ENCODE assay signal across 8 cellular contexts in the genomic region with DNA sequence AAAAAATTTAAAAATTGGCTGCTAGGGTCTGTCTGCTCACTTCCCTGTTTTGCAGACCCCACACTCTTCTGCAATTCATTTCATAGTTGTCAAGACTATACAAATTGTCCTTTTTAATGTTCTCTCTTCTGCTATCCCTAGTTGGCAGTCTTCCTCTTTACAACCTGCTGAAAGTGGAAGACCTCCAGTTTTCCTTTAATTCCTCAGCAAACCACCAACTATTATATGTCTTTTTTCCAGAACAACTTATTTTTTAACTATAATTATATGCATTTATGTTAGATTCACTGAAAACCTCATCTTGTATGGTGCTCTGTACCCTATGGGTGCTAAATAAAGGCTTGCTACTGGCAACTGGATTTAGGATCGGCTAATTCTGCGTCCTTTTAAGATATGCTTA. TPM values are rescaled to one million over a fixed set of nuclear protein-coding genes. Genes with fewer than 3 reads are reported as not detected.
A peak's percentile ranks its signal among the peaks of the same experiment; 100 is the strongest.
DNase-seq lines count a peak whose midpoint lies in the region; ATAC-seq and TF ChIP-seq lines count a peak whose summit lies in the region.

No MANE protein-coding gene starts in this region.

- TF ChIP-seq RAD21 in SK-N-SH (IDR thresholded peaks at IDR 0.05; ENCODE audit: low read length): no peak

- H3K4me1 ChIP-seq in ES-I3 (ENCODE audit: insufficient read depth, low read length): no peaks in the 10 kb centered on the region
- H3K4me1 ChIP-seq in rectal smooth muscle tissue (ENCODE audit: control insufficient read depth, insufficient read depth, low read length): no peaks in the 10 kb centered on the region
- H3K4me1 ChIP-seq in SK-N-SH (ENCODE audit: control insufficient read depth in 1 of 2, insufficient read depth in 2 of 2, low read depth in 1 of 2, low read length in 1 of 2): no peaks in the 10 kb centered on the region; a peak in 1 of 4 replicates

- no peaks in the 10 kb centered on the region for H3K9me3 ChIP-seq in ES-I3 (ENCODE audit: control insufficient read depth, insufficient read depth, low read length)
- H3K9me3 ChIP-seq in SK-N-SH: no peaks in the 10 kb centered on the region

- CTCF ChIA-PET in SK-N-SH (lab: Yijun Ruan, JAX): interaction anchor here (1.1 kb wide), 2 partner anchors 21 to 112 kb away, joined by 3 to 4 read pairs; no protein-coding TSS in a partner anchor

- H3K9ac ChIP-seq in ES-I3 (ENCODE audit: low read depth, low read length) (peak overlapping the region; percentile 86; the same call in 1 of the 2 replicates), rectal smooth muscle tissue (ENCODE audit: low read length) (no peak overlapping the region), SK-N-SH (no peak overlapping the region)

- peak overlapping the region; percentile 92 to 99 for H3K27ac Mint-ChIP-seq in effector memory CD8-positive, alpha-beta T cell

- H3K27ac ChIP-seq in rectal smooth muscle tissue (ENCODE audit: low read depth, low read length) (peak overlapping the region; percentile 96), SK-N-SH (ENCODE audit: low read depth in 2 of 2, low read length in 1 of 2) (no peak overlapping the region)

- H3K27me3 ChIP-seq in rectal smooth muscle tissue (ENCODE audit: control insufficient read depth, insufficient read depth, low read length) (no peaks in the 10 kb centered on the region), SK-N-SH (ENCODE audit: insufficient read depth) (no peaks in the 10 kb centered on the region)

- H3K9me2 ChIP-seq in SK-N-SH: no peaks in the 10 kb centered on the region

- H2AFZ ChIP-seq in SK-N-SH (ENCODE audit: low read depth): no peak overlapping the region

- peaks cover 30 to 35% of the 10 kb centered on the region in 2 donors for H3K4me1 Mint-ChIP-seq in effector memory CD8-positive, alpha-beta T cell (ENCODE audit: low read depth in 2 of 2)

- H3K9me3 Mint-ChIP-seq in effector memory CD8-positive, alpha-beta T cell: no peaks in the 10 kb centered on the region

- H3K79me2 ChIP-seq in SK-N-SH (ENCODE audit: insufficient read depth): no peaks in the 10 kb centered on the region

- TF ChIP-seq EP300 in SK-N-SH (IDR thresholded peaks at IDR 0.05; ENCODE audit: borderline replicate concordance in 1 of 2, low read depth in 1 of 2, low read length in 1 of 2): no peak

- TF ChIP-seq CTCF in SK-N-SH (IDR thresholded peaks at IDR 0.05): no peak

- H3K36me3 ChIP-seq in ES-I3 (ENCODE audit: insufficient read depth, low read length) (no peaks in the 10 kb centered on the region), rectal smooth muscle tissue (ENCODE audit: control insufficient read depth, insufficient read depth, low read length) (no peaks in the 10 kb centered on the region), SK-N-SH (replicated peaks in 1 of 2; ENCODE audit: control insufficient read depth in 1 of 2, insufficient read depth in 2 of 2, low read length in 1 of 2) (peaks cover 4 to 10% of the 10 kb centered on the region in 2 experiments)

- no peak for ATAC-seq in effector memory CD8-positive, alpha-beta T cell (replicated peaks)

- POLR2A ChIA-PET in SK-N-SH (lab: Yijun Ruan, JAX): no interaction called here

- H3K4me2 ChIP-seq in SK-N-SH: no peak overlapping the region

- DNase-seq in NAMALWA (ENCODE audit: low spot score) (peak; percentile 35), hypothalamus (lab: John Stamatoyannopoulos, UW) (no peak), NCI-H2107 treated with DMSO at 0.1 percent for 48 hours (lab: John Stamatoyannopoulos, UW; ENCODE audit: unreplicated experiment) (no peak), SK-N-SH (no peak)
- DNase-seq in effector memory CD8-positive, alpha-beta T cell: no peak
- no peak for DNase-seq in NK-92 treated with Interleukin-12 subunit alpha and Interleukin-12 subunit beta, amount 100 ng/mL, for 24 hours (lab: John Stamatoyannopoulos, UW)

- peak overlapping the region; percentile 97 to 98 for H3K4me3 Mint-ChIP-seq in effector memory CD8-positive, alpha-beta T cell

- no peaks in the 10 kb centered on the region for H4K20me1 ChIP-seq in SK-N-SH (ENCODE audit: insufficient read depth)

- H3K36me3 Mint-ChIP-seq in effector memory CD8-positive, alpha-beta T cell (ENCODE audit: insufficient read depth): peaks cover 30% of the 10 kb centered on the region

- H3K27me3 Mint-ChIP-seq in effector memory CD8-positive, alpha-beta T cell: no peaks in the 10 kb centered on the region

- H3F3A ChIP-seq in SK-N-SH (replicated peaks; ENCODE audit: insufficient read depth): peaks cover 15% of the 10 kb centered on the region

- peak overlapping the region; percentile 83 for H3K4me3 ChIP-seq in rectal smooth muscle tissue (ENCODE audit: low read length)
- no peak overlapping the region for H3K4me3 ChIP-seq in SK-N-SH (ENCODE audit: low read depth in 2 of 2, low read length in 1 of 2)

- 79% methylated on average over 2 of the region's 2 CpGs for WGBS in SK-N-SH (ENCODE audit: low lambda C conversion rate)

TF ChIP-seq in SK-N-SH, 30 proteins besides CTCF, POLR2A, EP300 and RAD21:
- TF ChIP-seq MEF2A (IDR thresholded peaks at IDR 0.05; ENCODE audit: borderline replicate concordance, low read depth): no peak
- TF ChIP-seq, protein P1, sequence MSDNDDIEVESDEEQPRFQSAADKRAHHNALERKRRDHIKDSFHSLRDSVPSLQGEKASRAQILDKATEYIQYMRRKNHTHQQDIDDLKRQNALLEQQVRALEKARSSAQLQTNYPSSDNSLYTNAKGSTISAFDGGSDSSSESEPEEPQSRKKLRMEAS (IDR thresholded peaks at IDR 0.05; ENCODE audit: low read depth): no peak
- TF ChIP-seq, protein P2, sequence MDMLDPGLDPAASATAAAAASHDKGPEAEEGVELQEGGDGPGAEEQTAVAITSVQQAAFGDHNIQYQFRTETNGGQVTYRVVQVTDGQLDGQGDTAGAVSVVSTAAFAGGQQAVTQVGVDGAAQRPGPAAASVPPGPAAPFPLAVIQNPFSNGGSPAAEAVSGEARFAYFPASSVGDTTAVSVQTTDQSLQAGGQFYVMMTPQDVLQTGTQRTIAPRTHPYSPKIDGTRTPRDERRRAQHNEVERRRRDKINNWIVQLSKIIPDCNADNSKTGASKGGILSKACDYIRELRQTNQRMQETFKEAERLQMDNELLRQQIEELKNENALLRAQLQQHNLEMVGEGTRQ (IDR thresholded peaks at IDR 0.05; ENCODE audit: borderline replicate concordance, low read depth, low read length): no peak
- TF ChIP-seq RCOR1 (IDR thresholded peaks at IDR 0.05; ENCODE audit: low read length): no peak
- no peak for TF ChIP-seq POLR2AphosphoS5 (IDR thresholded peaks at IDR 0.05; ENCODE audit: low read depth, low read length)
- no peak for TF ChIP-seq JUND (IDR thresholded peaks at IDR 0.05)
- TF ChIP-seq YY1 (IDR thresholded peaks at IDR 0.05; ENCODE audit: low read depth): no peak
- no peak for TF ChIP-seq GATA2 (CRISPR knock-in tag; IDR thresholded peaks at IDR 0.05)
- TF ChIP-seq CHD2 (IDR thresholded peaks at IDR 0.05; ENCODE audit: low read length, partially characterized antibody): no peak
- no peak for TF ChIP-seq RFX5 (IDR thresholded peaks at IDR 0.05; ENCODE audit: low read length)

RNA-seq across cellular contexts. Expression of a gene that starts 1.1 kb away (rescaled TPM):
- 3.0 and 3.4 TPM in 2 replicates for polyA plus RNA-seq in SK-N-SH (2012; rRNA removed)
- polyA plus RNA-seq in SK-N-SH (2012; cell fraction: cytosol; rRNA removed): 2.2 and 2.3 TPM in 2 replicates
- 8.3 and 12.6 TPM in 2 replicates for polyA plus RNA-seq in SK-N-SH (2012; cell fraction: nucleus; rRNA removed)

RNA-seq across cellular contexts. Expression of a gene that starts 50.6 kb away (rescaled TPM):
- 1.9 and 2.4 TPM in 2 replicates for polyA plus RNA-seq in SK-N-SH (2012; rRNA removed)
- 2.7 and 3.0 TPM in 2 replicates for polyA plus RNA-seq in SK-N-SH (2012; cell fraction: cytosol; rRNA removed)
- polyA plus RNA-seq in SK-N-SH (2012; cell fraction: nucleus; rRNA removed): 2.2 and 4.2 TPM in 2 replicates

RNA-seq across cellular contexts. Expression of a gene that starts 50.8 kb away (rescaled TPM):
- polyA plus RNA-seq in SK-N-SH (2012; rRNA removed): 2.6 and 3.3 TPM in 2 replicates
- 3.4 and 3.5 TPM in 2 replicates for polyA plus RNA-seq in SK-N-SH (2012; cell fraction: cytosol; rRNA removed)
- 2.1 and 2.5 TPM in 2 replicates for polyA plus RNA-seq in SK-N-SH (2012; cell fraction: nucleus; rRNA removed)
